8 cellular contexts compared by ENCODE assay signal in genomic region chr19:6767357-6768235, GRCh38. TPM values are rescaled to one million over a fixed set of nuclear protein-coding genes. Genes with fewer than 3 reads are reported as not detected.
DNase-seq lines count a peak whose midpoint lies in the region; ATAC-seq lines count a peak whose summit lies in the region.

SH2D3A (minus strand) TSS chr19:6767435; CDS start chr19:6763748, 3,687 bp downstream.

- H3K9me3 ChIP-seq in ectodermal cell (ENCODE audit: control insufficient read depth, low read length) (no peaks in the 10 kb centered on the region), mononuclear cell (ENCODE audit: low read depth, low read length) (no peaks in the 10 kb centered on the region)

- WGBS in ectodermal cell, 2 experiments: 4 to 5% methylated on average over 47 of the region's 47 CpGs

- H3K36me3 ChIP-seq in ectodermal cell (ENCODE audit: control insufficient read depth, insufficient read depth, low read length): no peaks in the 10 kb centered on the region

- H3K27me3 ChIP-seq in ectodermal cell (ENCODE audit: control insufficient read depth, insufficient read depth, low read length, poor library complexity, severe bottlenecking): peaks cover 26% of the 10 kb centered on the region
- no peaks in the 10 kb centered on the region for H3K27me3 ChIP-seq in mononuclear cell (ENCODE audit: insufficient read depth, low read length)

- peak; percentile 67 for ATAC-seq in GM18873 (IDR thresholded peaks at IDR 0.05; ENCODE audit: low FRiP score, unreplicated experiment)
- ATAC-seq in HG03064 (IDR thresholded peaks at IDR 0.05; ENCODE audit: low read depth, unreplicated experiment): peak; percentile 62

- no peak within 1 kb of the TSS for H3K27ac ChIP-seq in ectodermal cell (ENCODE audit: insufficient read depth, low read depth, low read length, poor library complexity, severe bottlenecking)

- DNase-seq in NCI-H345 treated with DMSO at 0.1 percent for 48 hours (lab: John Stamatoyannopoulos, UW; ENCODE audit: unreplicated experiment): peak; percentile 66
- DNase-seq in activated CD4-positive, alpha-beta T cell treated with anti-CD3 and anti-CD28 coated beads, Interleukin-2, amount 50 U/mL, for 24 hours (ENCODE audit: low read depth in 1 of 2, low spot score in 1 of 2): peak; percentile 78 to 92
- peak; percentile 81 to 93 for DNase-seq in stimulated activated CD8-positive, alpha-beta memory T cell treated with anti-CD3 and anti-CD28 coated beads, Interleukin-7, amount 100 ng/mL, for 48 hours (ENCODE audit: extremely low read depth in 1 of 2, low read depth in 1 of 2)
- DNase-seq in AG08396 (ENCODE audit: low spot score): no peak

- H3K4me3 ChIP-seq in ectodermal cell (ENCODE audit: insufficient read depth, low read depth, low read length): peak within 1 kb of the TSS; percentile 41
- H3K4me3 ChIP-seq in mononuclear cell (ENCODE audit: low read length): peak within 1 kb of the TSS; percentile 51

- peaks cover 4% of the 10 kb centered on the region for H3K4me1 ChIP-seq in ectodermal cell (ENCODE audit: control insufficient read depth, insufficient read depth, low read length)
- peaks cover 53% of the 10 kb centered on the region for H3K4me1 ChIP-seq in mononuclear cell (ENCODE audit: insufficient read depth, low read length)

RNA-seq across cellular contexts. Expression of gene SH2D3A, which starts in this region (rescaled TPM):
- 0.35 TPM for polyA plus RNA-seq in ectodermal cell (2013, experiment 1 of 4)
- polyA plus RNA-seq in ectodermal cell (2013, experiment 2 of 4): 0.48 TPM
- polyA plus RNA-seq in ectodermal cell (2013, experiment 3 of 4): 0.59 TPM
- 0.65 TPM for polyA plus RNA-seq in ectodermal cell (2013, experiment 4 of 4)
- total RNA-seq in mononuclear cell: 14.0 TPM
